In the genomic region with DNA sequence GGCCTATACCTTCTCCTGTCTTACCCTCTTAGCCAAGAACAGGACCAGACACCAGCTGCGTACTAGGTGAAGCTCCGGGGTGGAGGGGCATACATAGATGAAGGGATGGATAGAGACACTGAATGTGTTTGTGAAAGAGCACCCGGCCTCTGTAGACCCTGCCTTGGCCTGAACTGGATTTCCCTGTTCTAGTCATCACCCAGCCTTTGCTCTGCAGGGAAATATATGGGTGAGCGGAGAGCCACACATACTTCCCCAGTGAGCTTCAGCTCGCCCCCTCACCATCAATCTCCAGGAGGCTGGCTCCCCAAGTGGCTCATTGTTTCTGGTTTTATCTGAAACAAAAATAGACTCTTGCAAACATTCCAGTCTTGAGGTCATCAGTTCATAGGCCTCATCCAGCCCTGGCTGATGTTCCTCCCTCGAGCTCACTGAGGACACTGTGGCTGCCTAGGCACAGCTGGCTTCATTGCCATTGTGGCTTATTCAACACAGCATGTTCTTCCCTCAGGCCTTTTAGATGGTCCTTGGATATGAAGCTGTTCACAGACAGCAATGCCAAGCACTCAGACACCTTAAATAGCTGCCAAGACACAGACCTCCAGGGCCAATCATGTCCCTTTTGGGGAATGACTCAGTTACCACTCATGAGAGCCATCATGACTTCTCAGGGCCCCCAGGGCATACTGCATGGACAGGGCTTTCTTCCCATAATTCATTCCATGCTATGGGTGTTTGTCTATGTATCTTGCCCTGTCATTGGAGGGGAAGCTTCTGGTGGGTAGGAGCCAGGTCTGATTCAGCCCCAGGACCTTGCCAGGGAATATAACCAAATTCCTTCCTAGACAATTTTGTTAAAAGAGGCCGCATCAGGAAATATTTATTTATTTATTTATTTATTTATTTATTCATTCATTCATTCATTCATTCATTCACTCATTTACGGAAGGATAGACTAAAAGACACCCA, we compare ENCODE assay signal across 15 cellular contexts.
DNase-seq lines count a peak whose midpoint lies in the region; ATAC-seq and TF ChIP-seq lines count a peak whose summit lies in the region.
"Had no signal": no experiment of that assay in that cellular context is flagged by ENCODE, and none has a peak within 500 bp of the region (broad histone marks: within the 10 kb centered on the region; RNA-seq: fewer than 3 reads in every experiment).

No MANE protein-coding gene starts in this region.

- TF ChIP-seq POLR2A in heart left ventricle (IDR thresholded peaks at IDR 0.05): no peak

- H3K9me3 ChIP-seq in left ventricle myocardium inferior (replicated peaks): no peaks in the 10 kb centered on the region
- H3K9me3 ChIP-seq in ascending aorta: peaks cover 0 to 1% of the 10 kb centered on the region in 2 donors
- H3K9me3 ChIP-seq in heart left ventricle: no peaks in the 10 kb centered on the region
- H3K9me3 ChIP-seq in aorta (ENCODE audit: control insufficient read depth, low read length): no peaks in the 10 kb centered on the region
- H3K9me3 ChIP-seq: vagina had no signal

- intact Hi-C loops in Right ventricle myocardium superior (cut with DNase I): no loop called here
- intact Hi-C loops in left ventricle myocardium inferior (cut with micrococcal nuclease): no loop called here
- intact Hi-C loops in ascending aorta (cut with DNase I): loop anchor here (2.0 kb wide), 1 partner anchor 15 kb away; no protein-coding TSS in a partner anchor
- intact Hi-C loops in heart left ventricle (cut with DNase I): no loop called here
- intact Hi-C loops in aorta (cut with DNase I): no loop called here

- H3K27ac ChIP-seq in left ventricle myocardium inferior (replicated peaks) (no peak overlapping the region), ascending aorta (peak overlapping the region; percentile 6 to 65), heart left ventricle (no peak overlapping the region), aorta (ENCODE audit: low read depth in 1 of 2, low read length in 2 of 2) (peak overlapping the region; percentile 7 to 16)
- H3K27ac ChIP-seq: vagina had no signal

- DNase-seq in Right ventricle myocardium superior: no peak
- DNase-seq in left ventricle myocardium inferior: no peak
- DNase-seq in ascending aorta (ENCODE audit: low spot score in 2 of 2): no peak
- no peak for DNase-seq in heart left ventricle
- DNase-seq in aorta: peak in 1 of 2 donors; percentile 55
- DNase-seq in NCI-H128 (lab: John Stamatoyannopoulos, UW; ENCODE audit: unreplicated experiment): no peak
- DNase-seq: activated CD8-positive, alpha-beta memory T cell treated with anti-CD3 and anti-CD28 coated beads, Interleukin-2, amount 10 ng/mL, durations not matched to agents 7 days and 5 days; anterior cingulate cortex; GF-D8; MM.1S; NCI-H446 had no signal

- WGBS in heart left ventricle, 4 donors: 75 to 81% (median 80%) methylated on average over 8 of the region's 8 CpGs
- WGBS in aorta, 2 donors: 38 to 47% methylated on average over 8 of the region's 8 CpGs

- H3K36me3 ChIP-seq in left ventricle myocardium inferior (no peaks in the 10 kb centered on the region), ascending aorta (no peaks in the 10 kb centered on the region), heart left ventricle (no peaks in the 10 kb centered on the region), aorta (ENCODE audit: control insufficient read depth in 1 of 2, insufficient read depth in 2 of 2, low read length in 1 of 2) (no peaks in the 10 kb centered on the region)
- H3K36me3 ChIP-seq: vagina had no signal

- H3K27me3 ChIP-seq in left ventricle myocardium inferior (ENCODE audit: low read depth) (no peaks in the 10 kb centered on the region), ascending aorta (no peaks in the 10 kb centered on the region), heart left ventricle (no peaks in the 10 kb centered on the region), aorta (ENCODE audit: control insufficient read depth in 1 of 2, insufficient read depth in 2 of 2, low read length in 1 of 2) (no peaks in the 10 kb centered on the region)
- H3K27me3 ChIP-seq: vagina had no signal

- ATAC-seq in Right ventricle myocardium superior (ENCODE audit: poor library complexity) (peak; percentile 59), heart left ventricle (peak; percentile 49 to 76 (median 66)), aorta (ENCODE audit: low FRiP score) (peak; percentile 69), GM18873 (IDR thresholded peaks at IDR 0.05; ENCODE audit: low FRiP score, unreplicated experiment) (no peak), SK-N-SH treated with all-trans-retinoic acid at 6 μM for 48 hours (no peak; the same call in 2 of the 3 replicates)
- ATAC-seq: activated CD8-positive, alpha-beta memory T cell treated with anti-CD3 and anti-CD28 coated beads, Interleukin-2, amount 10 ng/mL, durations not matched to agents 7 days and 5 days; GM23338 had no signal

- H3K4me1 ChIP-seq in left ventricle myocardium inferior (peaks cover 20% of the 10 kb centered on the region), ascending aorta (peaks cover 12 to 22% of the 10 kb centered on the region in 2 donors), heart left ventricle (peaks cover 0 to 17% (median 2%) of the 10 kb centered on the region in 12 donors), aorta (ENCODE audit: control insufficient read depth in 1 of 2, insufficient read depth in 2 of 2, low read length in 2 of 2) (peaks cover 2% of the 10 kb centered on the region in 2 donors)
- H3K4me1 ChIP-seq: vagina had no signal

- TF ChIP-seq CTCF in left ventricle myocardium inferior (IDR thresholded peaks at IDR 0.05; ENCODE audit: borderline replicate concordance) (no peak), ascending aorta (IDR thresholded peaks at IDR 0.05) (no peak), heart left ventricle (IDR thresholded peaks at IDR 0.05) (no peak)

- H3K4me3 ChIP-seq in left ventricle myocardium inferior: no peak overlapping the region
- H3K4me3 ChIP-seq in ascending aorta: no peak overlapping the region
- H3K4me3 ChIP-seq in heart left ventricle: no peak overlapping the region
- no peak overlapping the region for H3K4me3 ChIP-seq in aorta (ENCODE audit: low read length in 2 of 2)
- H3K4me3 ChIP-seq: GM23338, vagina had no signal

TF ChIP-seq in SK-N-SH treated with all-trans-retinoic acid at 6 μM for 48 hours, 23 proteins besides CTCF, POLR2A, EP300 and RAD21:
- TF ChIP-seq ZNF70 (CRISPR knock-in tag; IDR thresholded peaks at IDR 0.05): no peak

Comparison
In these comparisons a context has a peak if more than half of its experiments do, and no peak if none do; other contexts are left out.
1. ATAC-seq: peak in Right ventricle myocardium superior (single experiment), heart left ventricle (4 of 4) and aorta (single experiment); none in GM18873 (single experiment) and SK-N-SH treated with all-trans-retinoic acid at 6 μM for 48 hours (single experiment).
2. H3K27ac ChIP-seq: peak in ascending aorta (2 of 2) and aorta (2 of 2); none in left ventricle myocardium inferior (single experiment) and heart left ventricle (0 of 12).